In the genomic region with DNA sequence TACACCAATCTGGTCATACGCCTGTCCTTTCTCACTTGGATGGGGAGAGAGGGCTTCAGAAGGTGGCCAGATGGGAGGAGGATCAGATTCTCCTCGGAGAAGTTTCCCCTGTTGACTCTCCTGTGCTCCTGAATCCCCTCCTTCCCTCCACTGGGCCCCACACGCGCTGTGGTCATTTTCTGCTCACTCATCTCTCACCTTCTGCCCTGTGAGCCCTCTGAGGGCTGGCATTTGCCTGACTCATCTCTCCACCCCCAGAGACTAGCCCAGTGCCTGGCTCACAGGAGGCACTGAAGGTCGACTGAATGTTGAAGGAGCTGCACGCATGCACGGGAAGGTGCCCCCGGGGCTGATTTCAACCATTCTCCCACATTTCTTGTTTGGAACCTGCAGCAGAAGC, we compare ENCODE assay signal across 20 cellular contexts. TPM values are rescaled to one million over a fixed set of nuclear protein-coding genes. Genes with fewer than 3 reads are reported as not detected.
A peak's percentile ranks its signal among the peaks of the same experiment; 100 is the strongest.
DNase-seq lines count a peak whose midpoint lies in the region; ATAC-seq and TF ChIP-seq lines count a peak whose summit lies in the region.
"Had no signal": no experiment of that assay in that cellular context is flagged by ENCODE, and none has a peak within 500 bp of the region (broad histone marks: within the 10 kb centered on the region; RNA-seq: fewer than 3 reads in every experiment).

No MANE protein-coding gene starts in this region.

- H3K9me3 Mint-ChIP-seq in endodermal cell: no peaks in the 10 kb centered on the region
- H3K9me3 Mint-ChIP-seq: activated naive CD4-positive, alpha-beta T cell treated with anti-CD3 and anti-CD28 coated beads, Interleukin-2, amount 50 U/mL, for 24 hours; activated T-cell treated with anti-CD3 and anti-CD28 coated beads, Interleukin-2, amount 50 U/mL, for 72 hours; natural killer cell treated with Interleukin-12 subunit alpha and Interleukin-12 subunit beta and Interleukin-15 and Interleukin-18, amount 100 ng/mL, for 72 hours had no signal

- no peak overlapping the region for H3K23ac ChIP-seq in neuronal stem cell (ENCODE audit: low read depth, low read length, poor library complexity)

- no peaks in the 10 kb centered on the region for H3K9me3 ChIP-seq in endodermal cell (ENCODE audit: control insufficient read depth, low read length)
- peaks cover 0 to 2% of the 10 kb centered on the region in 2 donors for H3K9me3 ChIP-seq in neuronal stem cell (replicated peaks in 1 of 2; ENCODE audit: control insufficient read depth in 2 of 2, insufficient read depth in 1 of 2, low read depth in 1 of 2, low read length in 2 of 2)
- H3K9me3 ChIP-seq: body of pancreas, HAP-1, testis had no signal

- no peaks in the 10 kb centered on the region for H3K79me1 ChIP-seq in neuronal stem cell (ENCODE audit: low read depth, low read length)

- no peak for ATAC-seq in GM19467 (IDR thresholded peaks at IDR 0.05; ENCODE audit: unreplicated experiment)
- ATAC-seq: body of pancreas had no signal

- H3K18ac ChIP-seq in neuronal stem cell (ENCODE audit: low read length): peak overlapping the region; percentile 61

- no peak overlapping the region for H3K4me3 ChIP-seq in endodermal cell (ENCODE audit: low read length)
- peak overlapping the region in 1 of 2 donors; percentile 2 for H3K4me3 ChIP-seq in neuronal stem cell (ENCODE audit: low read length in 2 of 2)
- H3K4me3 ChIP-seq: body of pancreas, HAP-1, testis had no signal

- H3K4me1 Mint-ChIP-seq in endodermal cell: peaks cover 37% of the 10 kb centered on the region
- H3K4me1 Mint-ChIP-seq: activated naive CD4-positive, alpha-beta T cell treated with anti-CD3 and anti-CD28 coated beads, Interleukin-2, amount 50 U/mL, for 24 hours had no signal

- DNase-seq in Daoy (ENCODE audit: low read depth) (peak; percentile 55), M059J (ENCODE audit: low read depth) (peak; percentile 65), endodermal cell (peak; percentile 40), neuronal stem cell (ENCODE audit: low spot score) (no peak), SKM-1 treated with dmso at 0.1 percent for 144 hours (lab: John Stamatoyannopoulos, UW; ENCODE audit: unreplicated experiment) (no peak), anterior cingulate cortex (lab: John Stamatoyannopoulos, UW) (no peak), NCI-H345 (lab: John Stamatoyannopoulos, UW) (no peak)
- DNase-seq: activated CD4-positive, alpha-beta T cell treated with anti-CD3 and anti-CD28 coated beads for 48 hours; activated T-cell treated with anti-CD3 and anti-CD28 coated beads, Interleukin-2, amount 50 U/mL, for 72 hours; body of pancreas; left cardiac atrium; NCI-H1417; NCI-H2081 treated with DMSO at 0.1 percent for 48 hours; NCI-H446; stimulated activated CD4-positive, alpha-beta T cell treated with anti-CD3 and anti-CD28 coated beads, Interleukin-1b, Interleukin-23, amount 100 ng/mL, for 48 hours; testis had no signal

- no peak for TF ChIP-seq CTCF in endodermal cell (conservative IDR thresholded peaks at IDR 0.05)

- H3K27me3 ChIP-seq in endodermal cell (ENCODE audit: control insufficient read depth, insufficient read depth, low read length, poor library complexity, severe bottlenecking): no peaks in the 10 kb centered on the region
- H3K27me3 ChIP-seq in neuronal stem cell (ENCODE audit: control insufficient read depth in 3 of 3, insufficient read depth in 3 of 3, low read depth in 1 of 3, low read length in 3 of 3): peaks cover 0 to 2% (median 0%) of the 10 kb centered on the region in 3 experiments
- H3K27me3 ChIP-seq: body of pancreas, testis had no signal

- H2AFZ ChIP-seq in neuronal stem cell (ENCODE audit: low read length): no peak overlapping the region

- H3K14ac ChIP-seq in neuronal stem cell (ENCODE audit: low read length): no peak overlapping the region

- H2AK5ac ChIP-seq in neuronal stem cell (ENCODE audit: low read depth, low read length): peak overlapping the region; percentile 38

- H3K27ac ChIP-seq in endodermal cell (ENCODE audit: low read depth, low read length): no peak overlapping the region
- H3K27ac ChIP-seq in neuronal stem cell (replicated peaks; ENCODE audit: low read length): no peak overlapping the region
- H3K27ac ChIP-seq: body of pancreas, testis had no signal

- H2BK5ac ChIP-seq in neuronal stem cell (ENCODE audit: low read length): no peak overlapping the region

- H3K4me1 ChIP-seq in endodermal cell (ENCODE audit: control insufficient read depth, insufficient read depth, low read length) (peaks cover 12% of the 10 kb centered on the region), neuronal stem cell (ENCODE audit: control insufficient read depth in 2 of 2, insufficient read depth in 1 of 2, low read depth in 1 of 2, low read length in 2 of 2) (peaks cover 4 to 15% of the 10 kb centered on the region in 2 donors)
- H3K4me1 ChIP-seq: body of pancreas, HAP-1 had no signal

- H3K36me3 ChIP-seq in endodermal cell (ENCODE audit: control insufficient read depth, insufficient read depth, low read length) (no peaks in the 10 kb centered on the region), neuronal stem cell (replicated peaks in 1 of 2; ENCODE audit: control insufficient read depth in 2 of 2, insufficient read depth in 2 of 2, low read length in 2 of 2) (no peaks in the 10 kb centered on the region)
- H3K36me3 ChIP-seq: HAP-1 had no signal

- no peaks in the 10 kb centered on the region for H3K36me3 Mint-ChIP-seq in endodermal cell (ENCODE audit: low read depth)
- H3K36me3 Mint-ChIP-seq: activated naive CD4-positive, alpha-beta T cell treated with anti-CD3 and anti-CD28 coated beads, Interleukin-2, amount 50 U/mL, for 24 hours; natural killer cell treated with Interleukin-12 subunit alpha and Interleukin-12 subunit beta and Interleukin-15 and Interleukin-18, amount 100 ng/mL, for 72 hours had no signal

- H2BK12ac ChIP-seq in neuronal stem cell (ENCODE audit: low read length): no peak overlapping the region

- H3K4me2 ChIP-seq in neuronal stem cell (ENCODE audit: insufficient read depth, low read length, poor library complexity, severe bottlenecking): no peak overlapping the region

- H3K4me3 Mint-ChIP-seq in endodermal cell: no peak overlapping the region
- H3K4me3 Mint-ChIP-seq: activated naive CD4-positive, alpha-beta T cell treated with anti-CD3 and anti-CD28 coated beads, Interleukin-2, amount 50 U/mL, for 24 hours; activated T-cell treated with anti-CD3 and anti-CD28 coated beads, Interleukin-2, amount 50 U/mL, for 72 hours; natural killer cell treated with Interleukin-12 subunit alpha and Interleukin-12 subunit beta and Interleukin-15 and Interleukin-18, amount 100 ng/mL, for 72 hours had no signal

- H4K91ac ChIP-seq in neuronal stem cell (ENCODE audit: low read depth, low read length, poor library complexity): no peak overlapping the region

- WGBS in endodermal cell (ENCODE audit: insufficient coverage in 1 of 2, insufficient read length in 1 of 2), 2 experiments: 88% methylated on average over 7 to 8 of the region's 8 CpGs
- no CpG with 5 or more reads among the region's 8 CpGs for WGBS in neuronal stem cell (ENCODE audit: extremely low coverage in 2 of 2, insufficient read length in 2 of 2, insufficient replicate concordance in 1 of 2), 2 donors

- H3K27ac Mint-ChIP-seq in endodermal cell: no peak overlapping the region
- H3K27ac Mint-ChIP-seq: activated naive CD4-positive, alpha-beta T cell treated with anti-CD3 and anti-CD28 coated beads, Interleukin-2, amount 50 U/mL, for 24 hours; activated T-cell treated with anti-CD3 and anti-CD28 coated beads, Interleukin-2, amount 50 U/mL, for 72 hours; natural killer cell treated with Interleukin-12 subunit alpha and Interleukin-12 subunit beta and Interleukin-15 and Interleukin-18, amount 100 ng/mL, for 72 hours had no signal

- peaks cover 8% of the 10 kb centered on the region for H3K27me3 Mint-ChIP-seq in endodermal cell (ENCODE audit: insufficient read depth)

- peak overlapping the region; percentile 14 for H3K4ac ChIP-seq in neuronal stem cell (ENCODE audit: low read length)

- no peak overlapping the region for H3K9ac ChIP-seq in endodermal cell (ENCODE audit: extremely low read depth, low read length, poor library complexity, severe bottlenecking)
- H3K9ac ChIP-seq in neuronal stem cell (ENCODE audit: low read depth, low read length, poor library complexity): no peak overlapping the region

- no peak overlapping the region for H2BK120ac ChIP-seq in neuronal stem cell (ENCODE audit: low read depth, low read length)

- H4K8ac ChIP-seq in neuronal stem cell (ENCODE audit: low read depth, low read length): no peak overlapping the region

- no peak overlapping the region for H2BK15ac ChIP-seq in neuronal stem cell (ENCODE audit: low read length)

RNA-seq across cellular contexts. Expression of a gene that starts 14.2 kb away (rescaled TPM):
- 0.36 and 0.80 TPM in 2 replicates for total RNA-seq in Daoy (2014; rRNA removed; shearing (Covaris generic))
- total RNA-seq in M059J (2014; rRNA removed; shearing (Covaris generic)): 0.15 TPM in 1 of 2 replicates, not detected in the other
- total RNA-seq in endodermal cell: 1 to 10 TPM; 1.6 to 1.7 TPM
- 0.61 TPM for polyA plus RNA-seq in endodermal cell (2013, experiment 1 of 2)
- 0.54 TPM for polyA plus RNA-seq in endodermal cell (2013, experiment 2 of 2)
- polyA plus RNA-seq in neuronal stem cell (2013, experiment 1 of 2): 0.71 TPM
- polyA plus RNA-seq in neuronal stem cell (2013, experiment 2 of 2): 0.66 TPM
- total RNA-seq: natural killer cell treated with Interleukin-12 subunit alpha and Interleukin-12 subunit beta and Interleukin-15 and Interleukin-18, amount 100 ng/mL, for 72 hours had no signal

Comparison
In these comparisons a context has a peak if more than half of its experiments do, and no peak if none do; other contexts are left out.
1. DNase-seq: peak in Daoy (single experiment), M059J (single experiment) and endodermal cell (single experiment); none in neuronal stem cell (single experiment), SKM-1 treated with dmso at 0.1 percent for 144 hours (single experiment), anterior cingulate cortex (0 of 58) and NCI-H345 (single experiment).